In the genomic region with DNA sequence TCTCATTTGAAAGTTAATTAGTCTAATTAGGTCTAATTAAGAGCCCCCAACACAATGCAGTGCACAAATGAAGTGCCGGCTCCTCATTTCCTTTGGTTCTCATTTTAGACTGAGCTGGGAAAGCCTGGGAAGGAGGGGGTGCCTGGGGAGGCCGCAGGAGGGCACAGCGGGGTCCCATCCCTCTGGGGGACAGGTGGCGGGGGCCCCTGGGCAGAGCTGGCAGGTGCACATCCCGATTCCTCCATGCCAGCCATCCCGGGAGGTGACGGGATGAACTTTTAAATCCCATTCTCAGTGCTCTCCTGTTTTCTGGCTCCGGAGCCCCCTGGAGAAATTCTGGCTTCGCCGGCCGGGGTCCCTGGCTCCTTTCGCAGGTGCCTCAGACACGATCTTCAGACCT, we compare ENCODE assay signal across 26 cellular contexts.
"Had no signal": no experiment of that assay in that cellular context is flagged by ENCODE, and none has a peak within 500 bp of the region (broad histone marks: within the 10 kb centered on the region; RNA-seq: fewer than 3 reads in every experiment).

No MANE protein-coding gene starts in this region.

- H3K4me3 Mint-ChIP-seq: activated B cell treated with CpG ODN at 0.5 μM for 24 hours; activated CD8-positive, alpha-beta T cell treated with anti-CD3 and anti-CD28 coated beads for 36 hours; activated naive CD8-positive, alpha-beta T cell; activated T-cell treated with anti-CD3 and anti-CD28 coated beads, Interleukin-2, amount 50 U/mL, for 4 hours; activated T-helper 17 cell treated with anti-CD3 and anti-CD28 coated beads, Interleukin-2, amount 50 U/mL, for 72 hours; central memory CD8-positive, alpha-beta T cell; dendritic cell treated with granulocyte-macrophage colony-stimulating factor and Interleukin-4, amounts not matched to agents 40 ng/mL and 50 ng/mL, for 4 days; endodermal cell had no signal

- H3K27ac Mint-ChIP-seq: activated B cell treated with CpG ODN at 0.5 μM for 24 hours; activated CD8-positive, alpha-beta T cell treated with anti-CD3 and anti-CD28 coated beads for 36 hours; activated naive CD8-positive, alpha-beta T cell; activated T-helper 17 cell treated with anti-CD3 and anti-CD28 coated beads, Interleukin-2, amount 50 U/mL, for 72 hours; dendritic cell treated with granulocyte-macrophage colony-stimulating factor and Interleukin-4, amounts not matched to agents 40 ng/mL and 50 ng/mL, for 4 days; endodermal cell had no signal

- H3K27me3 Mint-ChIP-seq: activated CD8-positive, alpha-beta T cell treated with anti-CD3 and anti-CD28 coated beads for 36 hours; activated naive CD8-positive, alpha-beta T cell; dendritic cell treated with granulocyte-macrophage colony-stimulating factor and Interleukin-4, amounts not matched to agents 40 ng/mL and 50 ng/mL, for 4 days had no signal

- H3K27ac ChIP-seq: brain microvascular endothelial cell, coronary artery had no signal

- H3K36me3 ChIP-seq: brain microvascular endothelial cell, WERI-Rb-1 had no signal

- H3K4me3 ChIP-seq: coronary artery, dorsolateral prefrontal cortex had no signal

- H3K4me1 Mint-ChIP-seq: activated B cell treated with CpG ODN at 0.5 μM for 24 hours; activated T-helper 17 cell treated with anti-CD3 and anti-CD28 coated beads, Interleukin-2, amount 50 U/mL, for 72 hours; endodermal cell had no signal

- H3K9me3 Mint-ChIP-seq: activated B cell treated with CpG ODN at 0.5 μM for 24 hours; activated CD8-positive, alpha-beta T cell treated with anti-CD3 and anti-CD28 coated beads for 36 hours; activated T-cell treated with anti-CD3 and anti-CD28 coated beads, Interleukin-2, amount 50 U/mL, for 4 hours; activated T-helper 17 cell treated with anti-CD3 and anti-CD28 coated beads, Interleukin-2, amount 50 U/mL, for 72 hours; central memory CD8-positive, alpha-beta T cell; dendritic cell treated with granulocyte-macrophage colony-stimulating factor and Interleukin-4, amounts not matched to agents 40 ng/mL and 50 ng/mL, for 4 days; endodermal cell had no signal

- DNase-seq: activated B cell treated with CpG ODN at 0.5 μM for 24 hours; activated CD4-positive, alpha-beta T cell treated with anti-CD3 and anti-CD28 coated beads for 48 hours; activated CD4-positive, alpha-beta T cell treated with anti-CD3 and anti-CD28 coated beads, Interleukin-2, amount 50 U/mL, for 1 hour; activated CD4-positive, alpha-beta T cell treated with anti-CD3 and anti-CD28 coated beads, Interleukin-2, amount 50 U/mL, for 48 hours; activated CD8-positive, alpha-beta memory T cell treated with anti-CD3 and anti-CD28 coated beads for 24 hours; activated CD8-positive, alpha-beta T cell treated with anti-CD3 and anti-CD28 coated beads for 36 hours; activated effector memory CD4-positive, alpha-beta T cell treated with Interleukin-2 at 50 U/mL for 16 hours; activated gamma-delta T cell treated with Interleukin-2 at 50 U/mL for 16 hours; activated naive CD4-positive, alpha-beta T cell treated with anti-CD3 and anti-CD28 coated beads, Interleukin-2, amount 50 U/mL, for 16 hours; activated naive CD4-positive, alpha-beta T cell treated with Interleukin-2 at 50 U/mL for 16 hours; activated T-cell treated with anti-CD3 and anti-CD28 coated beads, Interleukin-2, amount 50 U/mL, for 4 hours; amniotic stem cell; anterior cingulate cortex; brain microvascular endothelial cell; dorsolateral prefrontal cortex; effector memory CD4-positive, alpha-beta T cell; endodermal cell; foreskin fibroblast; head of caudate nucleus; T1000; WERI-Rb-1 had no signal

- H3K36me3 Mint-ChIP-seq: activated naive CD8-positive, alpha-beta T cell had no signal
